2 cellular contexts compared by ENCODE assay signal in the genomic region with DNA sequence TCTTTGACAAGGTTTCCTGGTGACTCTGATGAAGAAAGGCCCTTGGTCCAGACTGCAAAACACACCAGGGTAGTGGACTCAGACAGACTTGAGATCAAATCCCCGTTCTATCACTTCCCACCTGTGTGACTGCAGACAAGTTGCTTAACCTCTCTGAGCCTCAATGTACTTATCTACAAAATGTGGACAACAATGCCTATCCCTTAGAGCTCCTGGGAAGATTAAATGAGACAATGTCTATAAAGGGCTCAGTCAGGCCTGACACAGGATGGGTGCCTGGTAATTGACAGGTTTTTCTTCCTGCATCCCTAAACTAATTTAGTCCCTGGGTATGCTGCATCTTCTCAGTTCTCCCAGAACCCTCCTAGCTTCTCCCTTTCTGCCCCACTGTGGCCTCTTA.
TF ChIP-seq lines count a peak whose summit lies in the region.

No MANE protein-coding gene starts in this region.

TF ChIP-seq in HEK293, 187 proteins besides CTCF, POLR2A, EP300 and RAD21:
- TF ChIP-seq ZBTB17 (tag by site-specific recombination; IDR thresholded peaks at IDR 0.05): no peak
- no peak for TF ChIP-seq ZNF792 (tag by site-specific recombination; IDR thresholded peaks at IDR 0.05)
- no peak for TF ChIP-seq SP3 (tag by site-specific recombination; IDR thresholded peaks at IDR 0.05)
- no peak for TF ChIP-seq SCRT2 (tag by site-specific recombination; IDR thresholded peaks at IDR 0.05)
- no peak for TF ChIP-seq ZNF561 (tag by site-specific recombination; IDR thresholded peaks at IDR 0.05; ENCODE audit: borderline replicate concordance)
- TF ChIP-seq GLI4 (tag by site-specific recombination; IDR thresholded peaks at IDR 0.05): no peak
- TF ChIP-seq ZNF768 (tag by site-specific recombination; IDR thresholded peaks at IDR 0.05): 0 out of 2 replicates have a peak, but pooled peaks have one; percentile 41
- TF ChIP-seq ZIC2 (tag by site-specific recombination; IDR thresholded peaks at IDR 0.05): no peak

TF ChIP-seq in SK-N-SH, 30 proteins besides CTCF, POLR2A, EP300 and RAD21:
- TF ChIP-seq SMC3 (IDR thresholded peaks at IDR 0.05; ENCODE audit: low read depth, low read length): no peak
- no peak for TF ChIP-seq FOXM1 (IDR thresholded peaks at IDR 0.05; ENCODE audit: low read depth)
- TF ChIP-seq GABPA (IDR thresholded peaks at IDR 0.05; ENCODE audit: low read depth): no peak
- no peak for TF ChIP-seq USF1 (IDR thresholded peaks at IDR 0.05; ENCODE audit: borderline replicate concordance, low read depth)
- TF ChIP-seq TAF1 (IDR thresholded peaks at IDR 0.05; ENCODE audit: borderline replicate concordance, low read depth, low read length): no peak
- TF ChIP-seq TEAD4 (IDR thresholded peaks at IDR 0.05; ENCODE audit: borderline replicate concordance, insufficient read depth): no peak
- TF ChIP-seq ELF1 (IDR thresholded peaks at IDR 0.05): no peak
